8 cellular contexts compared by ENCODE assay signal in the genomic region with DNA sequence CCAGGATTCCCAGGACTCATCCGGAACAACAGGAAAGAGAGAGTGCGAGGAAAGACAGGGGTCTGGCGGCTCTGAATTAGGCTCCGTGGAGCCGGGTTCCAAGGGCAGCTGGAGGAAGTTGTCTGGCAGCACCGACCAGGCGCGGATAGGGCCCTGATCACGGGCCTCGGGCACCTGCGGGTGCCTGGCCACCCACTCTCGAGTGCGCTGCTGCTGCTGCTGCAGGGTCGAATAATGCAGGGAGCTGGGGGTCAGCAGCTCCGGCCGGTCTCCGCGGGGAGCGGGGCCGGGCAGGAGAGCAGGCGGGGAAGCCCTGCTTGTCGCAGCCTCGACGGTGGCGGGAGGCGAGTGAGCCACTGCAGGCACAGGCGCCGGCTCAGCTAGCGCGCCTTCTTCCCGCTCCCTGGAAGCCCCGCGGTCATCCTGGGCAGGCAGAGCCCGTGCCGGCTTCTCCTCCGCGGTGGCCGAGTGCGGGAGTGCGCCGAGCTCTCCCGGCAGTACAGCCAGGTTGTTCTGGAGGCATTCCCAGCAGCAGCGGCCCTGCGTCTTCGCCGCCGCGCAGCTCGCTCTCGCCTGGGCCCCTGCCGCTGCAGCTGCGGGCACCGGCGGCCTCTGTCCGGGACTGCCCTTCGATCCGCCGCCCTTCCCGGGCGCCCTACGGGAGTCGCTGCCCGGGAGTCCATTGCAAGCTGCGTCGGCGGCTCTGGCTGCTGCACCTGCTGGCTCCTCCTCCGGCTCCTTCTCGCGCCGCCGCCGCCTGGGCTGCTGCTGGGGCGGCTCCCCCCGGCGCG. TPM values are rescaled to one million over a fixed set of nuclear protein-coding genes. Genes with fewer than 3 reads are reported as not detected.
DNase-seq lines count a peak whose midpoint lies in the region; ATAC-seq lines count a peak whose summit lies in the region.

No MANE protein-coding gene starts in this region.

- peak overlapping the region; percentile 45 for H2BK15ac ChIP-seq in mesenchymal stem cell (ENCODE audit: low read depth, poor library complexity, severe bottlenecking)

- H2BK120ac ChIP-seq in mesenchymal stem cell (ENCODE audit: low read depth, low read length) = no peak overlapping the region

- H4K8ac ChIP-seq in mesenchymal stem cell (ENCODE audit: low read length) = no peak overlapping the region

- peak overlapping the region; percentile 99 for H3K4me2 ChIP-seq in mesenchymal stem cell (ENCODE audit: low read length, poor library complexity, severe bottlenecking)

- DNase-seq in DMS53 (lab: John Stamatoyannopoulos, UW) (peak; percentile 80), HAP-1 (ENCODE audit: low spot score in 2 of 2) (peak; percentile 16 to 52), T-cell (peak in 20 of 34 experiments; percentile 9 to 43 (median 23)), ecto neural progenitor cell (ENCODE audit: low spot score) (peak; percentile 75), mesenchymal stem cell (peak; percentile 44), NCI-H446 treated with DMSO at 0.1 percent for 48 hours (lab: John Stamatoyannopoulos, UW) (no peak)

- CTCF ChIA-PET in T-cell (lab: Charles Lee) = interaction anchor here (0.6 to 0.9 kb wide), 2 partner anchors 98 to 652 kb away, joined by 3 to 4 read pairs; no protein-coding TSS in a partner anchor

- ATAC-seq in T-cell (replicated peaks in 1 of 4) = peak; percentile 70 to 74 (median 72)
- ATAC-seq in HG03378 (IDR thresholded peaks at IDR 0.05; ENCODE audit: unreplicated experiment) = no peak

- no peak overlapping the region for H2AK5ac ChIP-seq in mesenchymal stem cell (ENCODE audit: low read length, severe bottlenecking)

- WGBS in mesenchymal stem cell = 3% methylated on average over 68 of the region's 76 CpGs
- 6% methylated on average over 76 of the region's 76 CpGs for WGBS in thymus

- H4K91ac ChIP-seq in mesenchymal stem cell (ENCODE audit: low read length) = no peak overlapping the region

- no peak overlapping the region for H3K4ac ChIP-seq in mesenchymal stem cell (ENCODE audit: low read depth in 1 of 2, low read length in 2 of 2)

- peak overlapping the region; percentile 42 for H3K4me3 ChIP-seq in HAP-1
- H3K4me3 ChIP-seq in mesenchymal stem cell (ENCODE audit: insufficient read depth in 1 of 2, low read depth in 1 of 2, low read length in 2 of 2) = peak overlapping the region; percentile 62
- peak overlapping the region; percentile 52 for H3K4me3 ChIP-seq in thymus (ENCODE audit: low read length)

- peaks cover 30 to 37% of the 10 kb centered on the region in 2 donors for H3K27me3 Mint-ChIP-seq in T-cell

- H3K9ac ChIP-seq in mesenchymal stem cell (ENCODE audit: low read length) = no peak overlapping the region

- H3K79me1 ChIP-seq in mesenchymal stem cell (replicated peaks; ENCODE audit: low read length, poor library complexity, severe bottlenecking) = no peaks in the 10 kb centered on the region

- H3K36me3 ChIP-seq in HAP-1 (replicated peaks) (no peaks in the 10 kb centered on the region), mesenchymal stem cell (ENCODE audit: control insufficient read depth in 1 of 2, insufficient read depth in 2 of 2, low read depth in 1 of 2, low read length in 2 of 2) (no peaks in the 10 kb centered on the region), thymus (ENCODE audit: control insufficient read depth, insufficient read depth) (no peaks in the 10 kb centered on the region)

- H2BK12ac ChIP-seq in mesenchymal stem cell (ENCODE audit: low read length in 2 of 2) = peak overlapping the region; percentile 30 to 48

- no peak overlapping the region for H3K27ac ChIP-seq in mesenchymal stem cell (ENCODE audit: low read length, poor library complexity, severe bottlenecking)
- no peak overlapping the region for H3K27ac ChIP-seq in thymus (ENCODE audit: low read depth)

- H3K23ac ChIP-seq in mesenchymal stem cell (ENCODE audit: low read length in 2 of 2) = peak overlapping the region in 1 of 2 experiments; percentile 83

- H3K27ac Mint-ChIP-seq in T-cell = no peak overlapping the region

- H3K14ac ChIP-seq in mesenchymal stem cell (ENCODE audit: low read length in 2 of 2) = peak overlapping the region in 1 of 2 experiments; percentile 41

- H2AFZ ChIP-seq in mesenchymal stem cell (ENCODE audit: low read depth, low read length) = peak overlapping the region; percentile 81

- H3K4me1 Mint-ChIP-seq in T-cell = peaks cover 9 to 12% (median 11%) of the 10 kb centered on the region in 3 donors

- no peaks in the 10 kb centered on the region for H3K9me3 Mint-ChIP-seq in T-cell

- H3K18ac ChIP-seq in mesenchymal stem cell (ENCODE audit: low read depth in 1 of 2, low read length in 2 of 2) = peak overlapping the region; percentile 70 to 80

- H2BK5ac ChIP-seq in mesenchymal stem cell (ENCODE audit: low read depth, low read length, poor library complexity, severe bottlenecking) = no peak overlapping the region

- POLR2A ChIA-PET in T-cell (lab: Charles Lee) = no interaction called here

- no peaks in the 10 kb centered on the region for H3K36me3 Mint-ChIP-seq in T-cell

- H3K27me3 ChIP-seq in HAP-1 (ENCODE audit: low read depth) = peaks cover 24% of the 10 kb centered on the region
- H3K27me3 ChIP-seq in mesenchymal stem cell (ENCODE audit: control insufficient read depth in 1 of 2, insufficient read depth in 1 of 2, low read length in 2 of 2) = peaks cover 14 to 76% of the 10 kb centered on the region in 2 experiments
- peaks cover 45% of the 10 kb centered on the region for H3K27me3 ChIP-seq in thymus (ENCODE audit: control insufficient read depth, insufficient read depth)

- in situ Hi-C loops in HAP-1 (cut with MboI; ENCODE audit: low sequenced_read_pairs) = no loop called here

- H3K4me1 ChIP-seq in HAP-1 (no peaks in the 10 kb centered on the region), mesenchymal stem cell (ENCODE audit: control insufficient read depth, insufficient read depth, low read depth, low read length) (peaks cover 15% of the 10 kb centered on the region), thymus (ENCODE audit: control insufficient read depth, insufficient read depth, low read length) (peaks cover 7% of the 10 kb centered on the region)

- H3K9me3 ChIP-seq in HAP-1 = no peaks in the 10 kb centered on the region
- no peaks in the 10 kb centered on the region for H3K9me3 ChIP-seq in mesenchymal stem cell (ENCODE audit: control insufficient read depth, low read length)
- no peaks in the 10 kb centered on the region for H3K9me3 ChIP-seq in thymus (ENCODE audit: control insufficient read depth)

- H3K4me3 Mint-ChIP-seq in T-cell = peak overlapping the region; percentile 17 to 58 (median 29)

RNA-seq across cellular contexts. Expression of a gene that starts 1.0 kb away (rescaled TPM):
- under 1 TPM in 1 of 5 donors, not detected in 4; 0.09 TPM for total RNA-seq in T-cell
- polyA plus RNA-seq in mesenchymal stem cell (2013, experiment 1 of 2) = 0.03 TPM
- 0.01 TPM for polyA plus RNA-seq in mesenchymal stem cell (2013, experiment 2 of 2)
- 0.37 TPM for polyA plus RNA-seq in thymus

RNA-seq across cellular contexts. Expression of a gene that starts 52.6 kb away (rescaled TPM):
- 10 to 100 TPM; 20.9 to 25.0 (median 22.8) TPM for total RNA-seq in T-cell
- 510 TPM for polyA plus RNA-seq in mesenchymal stem cell (2013, experiment 1 of 2)
- polyA plus RNA-seq in mesenchymal stem cell (2013, experiment 2 of 2) = 468 TPM
- polyA plus RNA-seq in thymus = 21.6 TPM
